In the genomic region with DNA sequence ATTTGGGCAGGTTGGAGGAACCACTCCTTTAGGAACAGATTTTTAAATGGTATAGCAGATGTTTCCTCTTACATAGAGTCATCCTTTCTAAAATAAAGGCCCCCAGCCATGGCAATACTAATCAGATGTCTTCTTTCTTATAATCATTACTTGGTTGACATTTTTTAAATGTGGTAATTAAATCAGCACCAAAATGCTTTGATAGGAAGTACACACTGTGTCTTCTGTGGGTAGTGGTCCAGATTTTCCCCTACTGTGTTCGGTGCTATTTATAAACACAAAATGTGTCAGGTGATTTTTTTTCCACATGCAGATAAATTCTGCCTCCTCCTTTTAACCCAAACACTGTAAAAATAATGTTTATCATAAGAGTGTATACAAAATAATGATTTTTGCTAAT, we compare ENCODE assay signal across 15 cellular contexts.
DNase-seq lines count a peak whose midpoint lies in the region; ATAC-seq and TF ChIP-seq lines count a peak whose summit lies in the region.
"Had no signal": no experiment of that assay in that cellular context is flagged by ENCODE, and none has a peak within 500 bp of the region (broad histone marks: within the 10 kb centered on the region; RNA-seq: fewer than 3 reads in every experiment).

No MANE protein-coding gene starts in this region.

- no peak overlapping the region for H3K9ac ChIP-seq in KMS-11
- H3K9ac ChIP-seq: GM23248 had no signal

- intact Hi-C loops in left ventricle myocardium superior (cut with micrococcal nuclease) (no loop called here), cardiac septum (cut with DNase I) (no loop called here)

- H3K4me1 ChIP-seq in KMS-11 (ENCODE audit: low read depth, poor library complexity, severe bottlenecking), result peaks cover 63% of the 10 kb centered on the region
- H3K4me1 ChIP-seq: BE2C, HAP-1 had no signal

- TF ChIP-seq CTCF in KMS-11 (conservative IDR thresholded peaks at IDR 0.05; ENCODE audit: low read depth, low read length), result no peak

- H4K20me1 ChIP-seq in KMS-11 (ENCODE audit: insufficient read depth), result no peaks in the 10 kb centered on the region

- H3K27ac ChIP-seq in KMS-11, result peak overlapping the region; percentile 13; the same call in 1 of the 2 replicates
- H3K27ac ChIP-seq: GM23248 had no signal

- no peak overlapping the region for H3K4me3 ChIP-seq in KMS-11 (IDR thresholded peaks at IDR 0.05; ENCODE audit: insufficient read depth, low read depth, low read length)
- H3K4me3 ChIP-seq: GM23248, HAP-1 had no signal

- no peaks in the 10 kb centered on the region for H3K27me3 ChIP-seq in KMS-11 (ENCODE audit: insufficient read depth, low read depth)
- H3K27me3 ChIP-seq: BE2C had no signal

- peak; percentile 11 for ATAC-seq in left ventricle myocardium superior
- no peak for ATAC-seq in GM19351 (IDR thresholded peaks at IDR 0.05; ENCODE audit: unreplicated experiment)
- ATAC-seq in HG03457 (IDR thresholded peaks at IDR 0.05; ENCODE audit: unreplicated experiment), result no peak

- no peak overlapping the region for H2AFZ ChIP-seq in KMS-11 (ENCODE audit: low read depth)
- H2AFZ ChIP-seq: GM23248 had no signal

- DNase-seq in left ventricle myocardium superior, result no peak
- no peak for DNase-seq in cardiac septum (ENCODE audit: low spot score)
- DNase-seq in cerebellar cortex (ENCODE audit: low spot score), result peak; percentile 57
- DNase-seq in SHP77 treated with DMSO at 0.1 percent for 48 hours (lab: John Stamatoyannopoulos, UW), result no peak
- DNase-seq: ACHN; BE2C; CD4-positive, alpha-beta memory T cell; DMS153; DMS79; GF-D8; GM23248 had no signal

- H3K79me2 ChIP-seq in KMS-11 (ENCODE audit: insufficient read depth, low read depth), result peaks cover 43% of the 10 kb centered on the region

- peak overlapping the region; percentile 54 for H3K4me2 ChIP-seq in KMS-11

- no peaks in the 10 kb centered on the region for H3K36me3 ChIP-seq in KMS-11 (ENCODE audit: insufficient read depth)
- H3K36me3 ChIP-seq: BE2C, HAP-1 had no signal
